In the genomic region with DNA sequence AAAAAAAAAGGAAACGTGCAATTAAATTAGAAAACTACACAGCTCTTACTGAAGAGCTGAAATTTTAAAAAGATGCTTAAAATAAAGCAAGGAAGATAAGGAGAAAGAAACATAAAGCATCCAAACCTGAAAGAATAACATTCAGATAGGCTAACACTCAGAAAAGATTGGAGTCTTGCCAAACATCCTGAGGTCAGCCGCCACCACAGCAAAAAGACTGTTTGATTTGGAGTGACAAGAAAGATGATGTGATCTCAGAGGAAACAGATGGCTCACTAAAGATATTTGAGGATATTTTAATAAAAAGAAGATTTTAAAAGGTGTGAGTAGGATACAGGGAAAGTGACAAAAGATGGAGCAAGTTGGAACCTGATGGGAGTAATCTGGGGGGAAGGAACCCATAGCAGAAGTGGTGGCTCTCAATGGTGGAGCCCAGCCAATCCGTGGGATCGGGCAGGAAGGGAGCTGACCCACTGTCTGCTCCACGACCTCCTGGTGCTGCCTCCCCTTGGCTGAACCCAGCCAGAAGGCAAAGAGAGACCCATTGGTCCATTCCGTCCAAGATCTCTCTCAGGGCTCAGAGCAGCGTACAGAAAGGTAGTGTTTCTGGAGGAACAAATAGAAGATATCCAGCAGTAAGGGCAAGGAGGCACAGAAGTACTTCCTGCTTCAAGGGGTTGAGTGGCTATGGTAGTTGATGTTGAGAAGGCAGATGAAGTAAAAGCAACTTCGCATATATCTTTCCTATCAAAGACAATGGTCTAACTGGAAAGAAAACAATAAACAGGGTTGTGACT, we compare ENCODE assay signal across 11 cellular contexts.
A peak's percentile ranks its signal among the peaks of the same experiment; 100 is the strongest.
DNase-seq lines count a peak whose midpoint lies in the region; ATAC-seq and TF ChIP-seq lines count a peak whose summit lies in the region.
"Had no signal": no experiment of that assay in that cellular context is flagged by ENCODE, and none has a peak within 500 bp of the region (broad histone marks: within the 10 kb centered on the region; RNA-seq: fewer than 3 reads in every experiment).

No MANE protein-coding gene starts in this region.

- DNase-seq in stimulated activated naive CD8-positive, alpha-beta T cell treated with anti-CD3 and anti-CD28 coated beads, Interleukin-15, amount 100 ng/mL, for 72 hours: no peak
- no peak for DNase-seq in stimulated activated naive CD8-positive, alpha-beta T cell treated with anti-CD3 and anti-CD28 coated beads, Interleukin-15, Interleukin-2, amounts not matched to agents 100 U/mL and 50 U/mL, for 24 hours
- peak; percentile 26 for DNase-seq in PC-3
- DNase-seq in activated naive CD8-positive, alpha-beta T cell treated with anti-CD3 and anti-CD28 coated beads, Interleukin-2, amount 10 ng/mL, durations not matched to agents 7 days and 5 days: peak; percentile 63
- DNase-seq in activated CD4-positive, CD25-positive, alpha-beta regulatory T cell treated with anti-CD3 and anti-CD28 coated beads, Interleukin-2, amount 50 U/mL, for 72 hours: no peak
- no peak for DNase-seq in NCI-H510A treated with DMSO at 0.1 percent for 48 hours (lab: John Stamatoyannopoulos, UW)
- no peak for DNase-seq in body of pancreas
- DNase-seq: dorsolateral prefrontal cortex, sigmoid colon had no signal

- no peak overlapping the region for H3K4me3 ChIP-seq in PC-3 (ENCODE audit: low read length)
- H3K4me3 ChIP-seq in body of pancreas: no peak overlapping the region
- H3K4me3 ChIP-seq: dorsolateral prefrontal cortex, neural progenitor cell, sigmoid colon had no signal

- no peaks in the 10 kb centered on the region for H3K9me3 ChIP-seq in PC-3 (ENCODE audit: low read length)
- H3K9me3 ChIP-seq in body of pancreas: no peaks in the 10 kb centered on the region
- H3K9me3 ChIP-seq: sigmoid colon had no signal

- H3K4me3 Mint-ChIP-seq in stimulated activated naive CD8-positive, alpha-beta T cell treated with anti-CD3 and anti-CD28 coated beads, Interleukin-15, amount 100 ng/mL, for 72 hours: peak overlapping the region; percentile 3 to 42
- peak overlapping the region; percentile 26 for H3K4me3 Mint-ChIP-seq in activated naive CD8-positive, alpha-beta T cell treated with anti-CD3 and anti-CD28 coated beads, Interleukin-2, amount 10 ng/mL, durations not matched to agents 7 days and 5 days
- H3K4me3 Mint-ChIP-seq: neural progenitor cell had no signal

- no peaks in the 10 kb centered on the region for H3K79me2 ChIP-seq in PC-3 (ENCODE audit: low read length)

- H3K4me1 ChIP-seq in PC-3 (ENCODE audit: insufficient read depth, low read length) (no peaks in the 10 kb centered on the region), body of pancreas (no peaks in the 10 kb centered on the region)
- H3K4me1 ChIP-seq: sigmoid colon had no signal

- no peaks in the 10 kb centered on the region for H3F3A ChIP-seq in PC-3 (ENCODE audit: low read length, unreplicated experiment)

- POLR2A ChIA-PET in PC-3 (lab: Charles Lee; ENCODE audit: unreplicated experiment): no interaction called here
- POLR2A ChIA-PET in activated naive CD8-positive, alpha-beta T cell treated with anti-CD3 and anti-CD28 coated beads, Interleukin-2, amount 10 ng/mL, durations not matched to agents 7 days and 5 days (lab: Charles Lee): no interaction called here

- no peak for TF ChIP-seq POLR2A in body of pancreas (IDR thresholded peaks at IDR 0.05)

- H2AFZ ChIP-seq in PC-3 (ENCODE audit: low read length): no peak overlapping the region
- H2AFZ ChIP-seq: neural progenitor cell had no signal

- H3K9me3 Mint-ChIP-seq in stimulated activated naive CD8-positive, alpha-beta T cell treated with anti-CD3 and anti-CD28 coated beads, Interleukin-15, amount 100 ng/mL, for 72 hours: no peaks in the 10 kb centered on the region
- H3K9me3 Mint-ChIP-seq in activated naive CD8-positive, alpha-beta T cell treated with anti-CD3 and anti-CD28 coated beads, Interleukin-2, amount 10 ng/mL, durations not matched to agents 7 days and 5 days: no peaks in the 10 kb centered on the region

- no peaks in the 10 kb centered on the region for H3K36me3 Mint-ChIP-seq in activated naive CD8-positive, alpha-beta T cell treated with anti-CD3 and anti-CD28 coated beads, Interleukin-2, amount 10 ng/mL, durations not matched to agents 7 days and 5 days
- H3K36me3 Mint-ChIP-seq: neural progenitor cell had no signal

- peaks cover 60% of the 10 kb centered on the region for H3K27me3 ChIP-seq in PC-3 (ENCODE audit: low read length)
- no peaks in the 10 kb centered on the region for H3K27me3 ChIP-seq in body of pancreas
- H3K27me3 ChIP-seq: dorsolateral prefrontal cortex, neural progenitor cell, sigmoid colon had no signal

- intact Hi-C loops in PC-3 (cut with micrococcal nuclease) (no loop called here), body of pancreas (cut with DNase I) (no loop called here)

- no peaks in the 10 kb centered on the region for H3K9me2 ChIP-seq in PC-3 (replicated peaks; ENCODE audit: low read length)

- ATAC-seq in stimulated activated naive CD8-positive, alpha-beta T cell treated with anti-CD3 and anti-CD28 coated beads, Interleukin-15, amount 100 ng/mL, for 72 hours: no peak
- ATAC-seq in stimulated activated naive CD8-positive, alpha-beta T cell treated with anti-CD3 and anti-CD28 coated beads, Interleukin-15, Interleukin-2, amounts not matched to agents 100 U/mL and 50 U/mL, for 24 hours: no peak
- ATAC-seq in PC-3 (no peak), body of pancreas (no peak), GM21515 (IDR thresholded peaks at IDR 0.05; ENCODE audit: unreplicated experiment) (no peak)
- ATAC-seq in activated naive CD8-positive, alpha-beta T cell treated with anti-CD3 and anti-CD28 coated beads, Interleukin-2, amount 10 ng/mL, durations not matched to agents 7 days and 5 days (ENCODE audit: low read depth): peak; percentile 74

- CTCF ChIA-PET in PC-3 (lab: Charles Lee): no interaction called here

- no peak overlapping the region for H3K9ac ChIP-seq in PC-3 (ENCODE audit: low read length)
- H3K9ac ChIP-seq: neural progenitor cell had no signal

- H3K4me1 Mint-ChIP-seq in stimulated activated naive CD8-positive, alpha-beta T cell treated with anti-CD3 and anti-CD28 coated beads, Interleukin-15, amount 100 ng/mL, for 72 hours: peaks cover 13% of the 10 kb centered on the region
- peaks cover 14% of the 10 kb centered on the region for H3K4me1 Mint-ChIP-seq in activated naive CD8-positive, alpha-beta T cell treated with anti-CD3 and anti-CD28 coated beads, Interleukin-2, amount 10 ng/mL, durations not matched to agents 7 days and 5 days
- H3K4me1 Mint-ChIP-seq: neural progenitor cell had no signal

- TF ChIP-seq CTCF in PC-3 (conservative IDR thresholded peaks at IDR 0.05; ENCODE audit: low read depth, low read length) (no peak), body of pancreas (IDR thresholded peaks at IDR 0.05) (no peak)

- H3K36me3 ChIP-seq in PC-3 (ENCODE audit: low read depth, low read length) (no peaks in the 10 kb centered on the region), body of pancreas (replicated peaks in 1 of 2; ENCODE audit: insufficient read depth in 1 of 2, low read depth in 2 of 2) (no peaks in the 10 kb centered on the region)
- H3K36me3 ChIP-seq: neural progenitor cell, sigmoid colon had no signal

- WGBS in body of pancreas, 2 donors: 33 to 53% methylated on average over 8 of the region's 8 CpGs

- peak overlapping the region; percentile 10 to 42 for H3K27ac Mint-ChIP-seq in stimulated activated naive CD8-positive, alpha-beta T cell treated with anti-CD3 and anti-CD28 coated beads, Interleukin-15, amount 100 ng/mL, for 72 hours
- no peak overlapping the region for H3K27ac Mint-ChIP-seq in activated naive CD8-positive, alpha-beta T cell treated with anti-CD3 and anti-CD28 coated beads, Interleukin-2, amount 10 ng/mL, durations not matched to agents 7 days and 5 days
- H3K27ac Mint-ChIP-seq: neural progenitor cell had no signal

- BruUV-seq in PC-3 (replicated peaks; lab: Mats Ljungman, UMichigan): no TSS peak

- no peaks in the 10 kb centered on the region for H4K20me1 ChIP-seq in PC-3 (ENCODE audit: low read length)

- H3K27ac ChIP-seq in PC-3 (ENCODE audit: low read length): no peak overlapping the region
- H3K27ac ChIP-seq in body of pancreas: no peak overlapping the region
- H3K27ac ChIP-seq: neural progenitor cell, sigmoid colon had no signal

- H3K4me2 ChIP-seq in PC-3 (ENCODE audit: low read length): no peak overlapping the region
- H3K4me2 ChIP-seq: neural progenitor cell had no signal

- H3K27me3 Mint-ChIP-seq in stimulated activated naive CD8-positive, alpha-beta T cell treated with anti-CD3 and anti-CD28 coated beads, Interleukin-15, amount 100 ng/mL, for 72 hours: peaks cover 63% of the 10 kb centered on the region
- H3K27me3 Mint-ChIP-seq in activated naive CD8-positive, alpha-beta T cell treated with anti-CD3 and anti-CD28 coated beads, Interleukin-2, amount 10 ng/mL, durations not matched to agents 7 days and 5 days: peaks cover 59% of the 10 kb centered on the region

Comparison
In these comparisons a context has a peak if more than half of its experiments do, and no peak if none do; other contexts are left out.
1. DNase-seq: peak in PC-3 (single experiment) and activated naive CD8-positive, alpha-beta T cell treated with anti-CD3 and anti-CD28 coated beads, Interleukin-2, amount 10 ng/mL, durations not matched to agents 7 days and 5 days (single experiment); none in stimulated activated naive CD8-positive, alpha-beta T cell treated with anti-CD3 and anti-CD28 coated beads, Interleukin-15, amount 100 ng/mL, for 72 hours (0 of 2), stimulated activated naive CD8-positive, alpha-beta T cell treated with anti-CD3 and anti-CD28 coated beads, Interleukin-15, Interleukin-2, amounts not matched to agents 100 U/mL and 50 U/mL, for 24 hours (single experiment), activated CD4-positive, CD25-positive, alpha-beta regulatory T cell treated with anti-CD3 and anti-CD28 coated beads, Interleukin-2, amount 50 U/mL, for 72 hours (single experiment), NCI-H510A treated with DMSO at 0.1 percent for 48 hours (single experiment) and body of pancreas (0 of 4).